Comparison of ENCODE assay signal across 2 cellular contexts in the genomic region with DNA sequence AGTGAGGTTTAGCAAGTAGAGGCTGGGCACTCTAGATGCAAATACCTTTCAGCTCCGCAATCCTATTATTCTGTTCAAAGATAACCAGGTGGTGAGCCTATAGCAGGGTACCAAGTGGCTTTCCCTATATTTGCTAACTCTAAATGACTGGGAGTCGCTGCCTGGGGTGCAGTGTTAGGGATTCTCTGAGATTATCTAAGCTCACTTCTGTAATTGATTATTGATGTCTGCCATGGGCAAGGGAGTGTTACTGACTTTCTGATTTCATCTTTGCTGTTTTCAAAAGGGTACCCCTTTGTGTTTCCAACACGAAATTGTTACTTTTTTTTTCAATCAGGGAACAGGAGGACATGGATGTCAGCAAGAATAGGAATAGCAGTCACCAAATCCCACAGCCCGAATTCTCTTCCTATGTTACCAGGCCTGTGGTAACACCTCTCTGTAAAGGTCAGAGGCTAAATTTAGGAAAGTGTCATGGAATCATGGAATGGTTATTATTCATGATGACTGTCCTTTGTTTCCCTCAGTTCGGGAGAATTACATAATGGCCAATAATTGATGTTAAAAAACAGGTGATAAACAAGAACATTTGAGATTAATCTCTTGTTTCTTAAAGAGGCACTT.
TF ChIP-seq lines count a peak whose summit lies in the region.

No MANE protein-coding gene starts in this region.

TF ChIP-seq in liver, 16 proteins besides CTCF, POLR2A, EP300 and RAD21 (continued from another document):
- TF ChIP-seq, protein P1, sequence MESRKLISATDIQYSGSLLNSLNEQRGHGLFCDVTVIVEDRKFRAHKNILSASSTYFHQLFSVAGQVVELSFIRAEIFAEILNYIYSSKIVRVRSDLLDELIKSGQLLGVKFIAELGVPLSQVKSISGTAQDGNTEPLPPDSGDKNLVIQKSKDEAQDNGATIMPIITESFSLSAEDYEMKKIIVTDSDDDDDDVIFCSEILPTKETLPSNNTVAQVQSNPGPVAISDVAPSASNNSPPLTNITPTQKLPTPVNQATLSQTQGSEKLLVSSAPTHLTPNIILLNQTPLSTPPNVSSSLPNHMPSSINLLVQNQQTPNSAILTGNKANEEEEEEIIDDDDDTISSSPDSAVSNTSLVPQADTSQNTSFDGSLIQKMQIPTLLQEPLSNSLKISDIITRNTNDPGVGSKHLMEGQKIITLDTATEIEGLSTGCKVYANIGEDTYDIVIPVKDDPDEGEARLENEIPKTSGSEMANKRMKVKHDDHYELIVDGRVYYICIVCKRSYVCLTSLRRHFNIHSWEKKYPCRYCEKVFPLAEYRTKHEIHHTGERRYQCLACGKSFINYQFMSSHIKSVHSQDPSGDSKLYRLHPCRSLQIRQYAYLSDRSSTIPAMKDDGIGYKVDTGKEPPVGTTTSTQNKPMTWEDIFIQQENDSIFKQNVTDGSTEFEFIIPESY (IDR thresholded peaks at IDR 0.05): no peak
- no peak for TF ChIP-seq HNF4G (IDR thresholded peaks at IDR 0.05)
- TF ChIP-seq TAF1 (conservative IDR thresholded peaks at IDR 0.05): no peak
- TF ChIP-seq GABPA (IDR thresholded peaks at IDR 0.05 in 1 of 2, conservative IDR thresholded peaks at IDR 0.05 in 1 of 2): no peak
- TF ChIP-seq, protein P2, sequence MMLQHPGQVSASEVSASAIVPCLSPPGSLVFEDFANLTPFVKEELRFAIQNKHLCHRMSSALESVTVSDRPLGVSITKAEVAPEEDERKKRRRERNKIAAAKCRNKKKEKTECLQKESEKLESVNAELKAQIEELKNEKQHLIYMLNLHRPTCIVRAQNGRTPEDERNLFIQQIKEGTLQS (IDR thresholded peaks at IDR 0.05): no peak
- TF ChIP-seq SP1 (IDR thresholded peaks at IDR 0.05): no peak
- TF ChIP-seq, protein P3, sequence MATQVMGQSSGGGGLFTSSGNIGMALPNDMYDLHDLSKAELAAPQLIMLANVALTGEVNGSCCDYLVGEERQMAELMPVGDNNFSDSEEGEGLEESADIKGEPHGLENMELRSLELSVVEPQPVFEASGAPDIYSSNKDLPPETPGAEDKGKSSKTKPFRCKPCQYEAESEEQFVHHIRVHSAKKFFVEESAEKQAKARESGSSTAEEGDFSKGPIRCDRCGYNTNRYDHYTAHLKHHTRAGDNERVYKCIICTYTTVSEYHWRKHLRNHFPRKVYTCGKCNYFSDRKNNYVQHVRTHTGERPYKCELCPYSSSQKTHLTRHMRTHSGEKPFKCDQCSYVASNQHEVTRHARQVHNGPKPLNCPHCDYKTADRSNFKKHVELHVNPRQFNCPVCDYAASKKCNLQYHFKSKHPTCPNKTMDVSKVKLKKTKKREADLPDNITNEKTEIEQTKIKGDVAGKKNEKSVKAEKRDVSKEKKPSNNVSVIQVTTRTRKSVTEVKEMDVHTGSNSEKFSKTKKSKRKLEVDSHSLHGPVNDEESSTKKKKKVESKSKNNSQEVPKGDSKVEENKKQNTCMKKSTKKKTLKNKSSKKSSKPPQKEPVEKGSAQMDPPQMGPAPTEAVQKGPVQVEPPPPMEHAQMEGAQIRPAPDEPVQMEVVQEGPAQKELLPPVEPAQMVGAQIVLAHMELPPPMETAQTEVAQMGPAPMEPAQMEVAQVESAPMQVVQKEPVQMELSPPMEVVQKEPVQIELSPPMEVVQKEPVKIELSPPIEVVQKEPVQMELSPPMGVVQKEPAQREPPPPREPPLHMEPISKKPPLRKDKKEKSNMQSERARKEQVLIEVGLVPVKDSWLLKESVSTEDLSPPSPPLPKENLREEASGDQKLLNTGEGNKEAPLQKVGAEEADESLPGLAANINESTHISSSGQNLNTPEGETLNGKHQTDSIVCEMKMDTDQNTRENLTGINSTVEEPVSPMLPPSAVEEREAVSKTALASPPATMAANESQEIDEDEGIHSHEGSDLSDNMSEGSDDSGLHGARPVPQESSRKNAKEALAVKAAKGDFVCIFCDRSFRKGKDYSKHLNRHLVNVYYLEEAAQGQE (IDR thresholded peaks at IDR 0.05): no peak
- TF ChIP-seq HNF4A (conservative IDR thresholded peaks at IDR 0.05): no peak
- TF ChIP-seq, protein P4, sequence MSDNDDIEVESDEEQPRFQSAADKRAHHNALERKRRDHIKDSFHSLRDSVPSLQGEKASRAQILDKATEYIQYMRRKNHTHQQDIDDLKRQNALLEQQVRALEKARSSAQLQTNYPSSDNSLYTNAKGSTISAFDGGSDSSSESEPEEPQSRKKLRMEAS (IDR thresholded peaks at IDR 0.05): no peak
- no peak for TF ChIP-seq FOXA2 (IDR thresholded peaks at IDR 0.05)

TF ChIP-seq in HepG2, 621 proteins besides CTCF, POLR2A, EP300 and RAD21 (continued from another document):
- TF ChIP-seq, protein P5, sequence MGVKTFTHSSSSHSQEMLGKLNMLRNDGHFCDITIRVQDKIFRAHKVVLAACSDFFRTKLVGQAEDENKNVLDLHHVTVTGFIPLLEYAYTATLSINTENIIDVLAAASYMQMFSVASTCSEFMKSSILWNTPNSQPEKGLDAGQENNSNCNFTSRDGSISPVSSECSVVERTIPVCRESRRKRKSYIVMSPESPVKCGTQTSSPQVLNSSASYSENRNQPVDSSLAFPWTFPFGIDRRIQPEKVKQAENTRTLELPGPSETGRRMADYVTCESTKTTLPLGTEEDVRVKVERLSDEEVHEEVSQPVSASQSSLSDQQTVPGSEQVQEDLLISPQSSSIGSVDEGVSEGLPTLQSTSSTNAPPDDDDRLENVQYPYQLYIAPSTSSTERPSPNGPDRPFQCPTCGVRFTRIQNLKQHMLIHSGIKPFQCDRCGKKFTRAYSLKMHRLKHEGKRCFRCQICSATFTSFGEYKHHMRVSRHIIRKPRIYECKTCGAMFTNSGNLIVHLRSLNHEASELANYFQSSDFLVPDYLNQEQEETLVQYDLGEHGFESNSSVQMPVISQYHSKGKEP (CRISPR knock-in tag; IDR thresholded peaks at IDR 0.05): no peak
- TF ChIP-seq ZC3H13 (CRISPR knock-in tag; IDR thresholded peaks at IDR 0.05): no peak
- no peak for TF ChIP-seq ATM (IDR thresholded peaks at IDR 0.05; ENCODE audit: borderline replicate concordance)
- no peak for TF ChIP-seq KDM2A (CRISPR knock-in tag; IDR thresholded peaks at IDR 0.05; ENCODE audit: borderline replicate concordance, low read depth)
- TF ChIP-seq, protein P6, sequence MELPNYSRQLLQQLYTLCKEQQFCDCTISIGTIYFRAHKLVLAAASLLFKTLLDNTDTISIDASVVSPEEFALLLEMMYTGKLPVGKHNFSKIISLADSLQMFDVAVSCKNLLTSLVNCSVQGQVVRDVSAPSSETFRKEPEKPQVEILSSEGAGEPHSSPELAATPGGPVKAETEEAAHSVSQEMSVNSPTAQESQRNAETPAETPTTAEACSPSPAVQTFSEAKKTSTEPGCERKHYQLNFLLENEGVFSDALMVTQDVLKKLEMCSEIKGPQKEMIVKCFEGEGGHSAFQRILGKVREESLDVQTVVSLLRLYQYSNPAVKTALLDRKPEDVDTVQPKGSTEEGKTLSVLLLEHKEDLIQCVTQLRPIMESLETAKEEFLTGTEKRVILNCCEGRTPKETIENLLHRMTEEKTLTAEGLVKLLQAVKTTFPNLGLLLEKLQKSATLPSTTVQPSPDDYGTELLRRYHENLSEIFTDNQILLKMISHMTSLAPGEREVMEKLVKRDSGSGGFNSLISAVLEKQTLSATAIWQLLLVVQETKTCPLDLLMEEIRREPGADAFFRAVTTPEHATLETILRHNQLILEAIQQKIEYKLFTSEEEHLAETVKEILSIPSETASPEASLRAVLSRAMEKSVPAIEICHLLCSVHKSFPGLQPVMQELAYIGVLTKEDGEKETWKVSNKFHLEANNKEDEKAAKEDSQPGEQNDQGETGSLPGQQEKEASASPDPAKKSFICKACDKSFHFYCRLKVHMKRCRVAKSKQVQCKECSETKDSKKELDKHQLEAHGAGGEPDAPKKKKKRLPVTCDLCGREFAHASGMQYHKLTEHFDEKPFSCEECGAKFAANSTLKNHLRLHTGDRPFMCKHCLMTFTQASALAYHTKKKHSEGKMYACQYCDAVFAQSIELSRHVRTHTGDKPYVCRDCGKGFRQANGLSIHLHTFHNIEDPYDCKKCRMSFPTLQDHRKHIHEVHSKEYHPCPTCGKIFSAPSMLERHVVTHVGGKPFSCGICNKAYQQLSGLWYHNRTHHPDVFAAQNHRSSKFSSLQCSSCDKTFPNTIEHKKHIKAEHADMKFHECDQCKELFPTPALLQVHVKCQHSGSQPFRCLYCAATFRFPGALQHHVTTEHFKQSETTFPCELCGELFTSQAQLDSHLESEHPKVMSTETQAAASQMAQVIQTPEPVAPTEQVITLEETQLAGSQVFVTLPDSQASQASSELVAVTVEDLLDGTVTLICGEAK (IDR thresholded peaks at IDR 0.05): no peak
- TF ChIP-seq, protein P6 (CRISPR knock-in tag; IDR thresholded peaks at IDR 0.05): no peak
- TF ChIP-seq FOXO1 (CRISPR knock-in tag; IDR thresholded peaks at IDR 0.05): no peak
- TF ChIP-seq, protein P7, sequence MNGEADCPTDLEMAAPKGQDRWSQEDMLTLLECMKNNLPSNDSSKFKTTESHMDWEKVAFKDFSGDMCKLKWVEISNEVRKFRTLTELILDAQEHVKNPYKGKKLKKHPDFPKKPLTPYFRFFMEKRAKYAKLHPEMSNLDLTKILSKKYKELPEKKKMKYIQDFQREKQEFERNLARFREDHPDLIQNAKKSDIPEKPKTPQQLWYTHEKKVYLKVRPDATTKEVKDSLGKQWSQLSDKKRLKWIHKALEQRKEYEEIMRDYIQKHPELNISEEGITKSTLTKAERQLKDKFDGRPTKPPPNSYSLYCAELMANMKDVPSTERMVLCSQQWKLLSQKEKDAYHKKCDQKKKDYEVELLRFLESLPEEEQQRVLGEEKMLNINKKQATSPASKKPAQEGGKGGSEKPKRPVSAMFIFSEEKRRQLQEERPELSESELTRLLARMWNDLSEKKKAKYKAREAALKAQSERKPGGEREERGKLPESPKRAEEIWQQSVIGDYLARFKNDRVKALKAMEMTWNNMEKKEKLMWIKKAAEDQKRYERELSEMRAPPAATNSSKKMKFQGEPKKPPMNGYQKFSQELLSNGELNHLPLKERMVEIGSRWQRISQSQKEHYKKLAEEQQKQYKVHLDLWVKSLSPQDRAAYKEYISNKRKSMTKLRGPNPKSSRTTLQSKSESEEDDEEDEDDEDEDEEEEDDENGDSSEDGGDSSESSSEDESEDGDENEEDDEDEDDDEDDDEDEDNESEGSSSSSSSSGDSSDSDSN (CRISPR knock-in tag; IDR thresholded peaks at IDR 0.05): no peak
- TF ChIP-seq, protein P8, sequence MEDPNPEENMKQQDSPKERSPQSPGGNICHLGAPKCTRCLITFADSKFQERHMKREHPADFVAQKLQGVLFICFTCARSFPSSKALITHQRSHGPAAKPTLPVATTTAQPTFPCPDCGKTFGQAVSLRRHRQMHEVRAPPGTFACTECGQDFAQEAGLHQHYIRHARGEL (CRISPR knock-in tag; IDR thresholded peaks at IDR 0.05): no peak
- TF ChIP-seq PHF8 (CRISPR knock-in tag; IDR thresholded peaks at IDR 0.05): no peak
TF ChIP-seq in HepG2: peak in this region for 0.
